In genomic region chr14:66369157-66369706, GRCh38 we compare ENCODE assay signal across 29 cellular contexts.
"Had no signal": no experiment of that assay in that cellular context is flagged by ENCODE, and none has a peak within 500 bp of the region (broad histone marks: within the 10 kb centered on the region; RNA-seq: fewer than 3 reads in every experiment).

No MANE protein-coding gene starts in this region.

- FAIRE-seq: K562, TTC549 had no signal

- H3K4me1 ChIP-seq: SJCRH30 had no signal

- H3K27ac ChIP-seq: brain microvascular endothelial cell, SJCRH30, SK-N-MC, WERI-Rb-1 had no signal

- H3K36me3 ChIP-seq: brain microvascular endothelial cell, SJCRH30, WERI-Rb-1 had no signal

- H3K9me3 ChIP-seq: SJCRH30 had no signal

- H3K36me3 Mint-ChIP-seq: activated CD8-positive, alpha-beta memory T cell treated with anti-CD3 and anti-CD28 coated beads, Interleukin-2, amount 10 ng/mL, durations not matched to agents 7 days and 5 days; activated naive CD4-positive, alpha-beta T cell treated with anti-CD3 and anti-CD28 coated beads, Interleukin-2, amount 10 ng/mL, durations not matched to agents 7 days and 5 days; activated naive CD8-positive, alpha-beta T cell had no signal

- H3K4me1 Mint-ChIP-seq: activated CD4-positive, alpha-beta memory T cell treated with anti-CD3 and anti-CD28 coated beads, Interleukin-2, amount 10 ng/mL, durations not matched to agents 7 days and 5 days; activated CD8-positive, alpha-beta memory T cell treated with anti-CD3 and anti-CD28 coated beads, Interleukin-2, amount 10 ng/mL, durations not matched to agents 7 days and 5 days; activated naive CD4-positive, alpha-beta T cell treated with anti-CD3 and anti-CD28 coated beads, Interleukin-2, amount 10 ng/mL, durations not matched to agents 7 days and 5 days; activated naive CD8-positive, alpha-beta T cell treated with anti-CD3 and anti-CD28 coated beads, Interleukin-2, amount 50 U/mL, for 24 hours had no signal

- H3K9me3 Mint-ChIP-seq: activated CD4-positive, alpha-beta memory T cell treated with anti-CD3 and anti-CD28 coated beads, Interleukin-2, amount 10 ng/mL, durations not matched to agents 7 days and 5 days; activated naive CD4-positive, alpha-beta T cell treated with anti-CD3 and anti-CD28 coated beads, Interleukin-2, amount 10 ng/mL, durations not matched to agents 7 days and 5 days; activated naive CD8-positive, alpha-beta T cell treated with anti-CD3 and anti-CD28 coated beads, Interleukin-2, amount 50 U/mL, for 24 hours had no signal

- H3K27ac Mint-ChIP-seq: activated CD4-positive, alpha-beta memory T cell treated with anti-CD3 and anti-CD28 coated beads, Interleukin-2, amount 10 ng/mL, durations not matched to agents 7 days and 5 days; activated CD8-positive, alpha-beta memory T cell treated with anti-CD3 and anti-CD28 coated beads, Interleukin-2, amount 10 ng/mL, durations not matched to agents 7 days and 5 days; activated naive CD4-positive, alpha-beta T cell treated with anti-CD3 and anti-CD28 coated beads, Interleukin-2, amount 10 ng/mL, durations not matched to agents 7 days and 5 days; activated naive CD8-positive, alpha-beta T cell; activated naive CD8-positive, alpha-beta T cell treated with anti-CD3 and anti-CD28 coated beads, Interleukin-2, amount 50 U/mL, for 24 hours had no signal

- H3K27me3 ChIP-seq: brain microvascular endothelial cell, SJCRH30 had no signal

- H3K27me3 Mint-ChIP-seq: activated CD4-positive, alpha-beta memory T cell treated with anti-CD3 and anti-CD28 coated beads, Interleukin-2, amount 10 ng/mL, durations not matched to agents 7 days and 5 days; activated naive CD4-positive, alpha-beta T cell treated with anti-CD3 and anti-CD28 coated beads, Interleukin-2, amount 10 ng/mL, durations not matched to agents 7 days and 5 days had no signal

- ATAC-seq: activated CD8-positive, alpha-beta memory T cell treated with anti-CD3 and anti-CD28 coated beads, Interleukin-2, amount 10 ng/mL, durations not matched to agents 7 days and 5 days; activated naive CD8-positive, alpha-beta T cell treated with anti-CD3 and anti-CD28 coated beads, Interleukin-2, amount 50 U/mL, for 24 hours; K562 had no signal

- H3K4me3 ChIP-seq: K562, SJCRH30, SK-N-MC had no signal

- H3K4me3 Mint-ChIP-seq: activated CD4-positive, alpha-beta memory T cell treated with anti-CD3 and anti-CD28 coated beads, Interleukin-2, amount 10 ng/mL, durations not matched to agents 7 days and 5 days; activated CD8-positive, alpha-beta memory T cell treated with anti-CD3 and anti-CD28 coated beads, Interleukin-2, amount 10 ng/mL, durations not matched to agents 7 days and 5 days; activated naive CD4-positive, alpha-beta T cell treated with anti-CD3 and anti-CD28 coated beads, Interleukin-2, amount 10 ng/mL, durations not matched to agents 7 days and 5 days; activated naive CD8-positive, alpha-beta T cell; activated naive CD8-positive, alpha-beta T cell treated with anti-CD3 and anti-CD28 coated beads, Interleukin-2, amount 50 U/mL, for 24 hours had no signal

- DNase-seq: activated CD4-positive, alpha-beta memory T cell treated with anti-CD3 and anti-CD28 coated beads, Interleukin-2, amount 10 ng/mL, durations not matched to agents 7 days and 5 days; activated CD4-positive, alpha-beta T cell treated with anti-CD3 and anti-CD28 coated beads for 1 hour; activated CD4-positive, alpha-beta T cell treated with anti-CD3 and anti-CD28 coated beads for 48 hours; activated CD4-positive, CD25-positive, alpha-beta regulatory T cell; activated CD8-positive, alpha-beta memory T cell treated with anti-CD3 and anti-CD28 coated beads for 24 hours; activated CD8-positive, alpha-beta memory T cell treated with anti-CD3 and anti-CD28 coated beads, Interleukin-2, amount 10 ng/mL, durations not matched to agents 7 days and 5 days; activated CD8-positive, alpha-beta memory T cell treated with anti-CD3 and anti-CD28 coated beads, Interleukin-2, amount 50 U/mL, for 48 hours; activated effector memory CD4-positive, alpha-beta T cell treated with Interleukin-2 at 50 U/mL for 16 hours; activated naive CD4-positive, alpha-beta T cell treated with anti-CD3 and anti-CD28 coated beads, Interleukin-2, amount 10 ng/mL, durations not matched to agents 7 days and 5 days; activated naive CD8-positive, alpha-beta T cell treated with anti-CD3 and anti-CD28 coated beads, Interleukin-2, amount 50 U/mL, for 24 hours; activated T-cell treated with anti-CD3 and anti-CD28 coated beads, Interleukin-2, amount 50 U/mL, for 48 hours; aorta; brain microvascular endothelial cell; central memory CD4-positive, alpha-beta T cell; NCI-H1092 treated with DMSO at 0.1 percent for 48 hours; NCI-H1417; NCI-H146; NCI-H2081 treated with DMSO at 0.1 percent for 48 hours; NCI-H510A; NCI-H748 treated with DMSO at 0.1 percent for 48 hours; NK-92 treated with Interleukin-12 subunit alpha and Interleukin-12 subunit beta, amount 100 ng/mL, for 24 hours; SHP77; SJCRH30; T1000; WERI-Rb-1 had no signal
